9 cellular contexts compared by ENCODE assay signal in the genomic region with DNA sequence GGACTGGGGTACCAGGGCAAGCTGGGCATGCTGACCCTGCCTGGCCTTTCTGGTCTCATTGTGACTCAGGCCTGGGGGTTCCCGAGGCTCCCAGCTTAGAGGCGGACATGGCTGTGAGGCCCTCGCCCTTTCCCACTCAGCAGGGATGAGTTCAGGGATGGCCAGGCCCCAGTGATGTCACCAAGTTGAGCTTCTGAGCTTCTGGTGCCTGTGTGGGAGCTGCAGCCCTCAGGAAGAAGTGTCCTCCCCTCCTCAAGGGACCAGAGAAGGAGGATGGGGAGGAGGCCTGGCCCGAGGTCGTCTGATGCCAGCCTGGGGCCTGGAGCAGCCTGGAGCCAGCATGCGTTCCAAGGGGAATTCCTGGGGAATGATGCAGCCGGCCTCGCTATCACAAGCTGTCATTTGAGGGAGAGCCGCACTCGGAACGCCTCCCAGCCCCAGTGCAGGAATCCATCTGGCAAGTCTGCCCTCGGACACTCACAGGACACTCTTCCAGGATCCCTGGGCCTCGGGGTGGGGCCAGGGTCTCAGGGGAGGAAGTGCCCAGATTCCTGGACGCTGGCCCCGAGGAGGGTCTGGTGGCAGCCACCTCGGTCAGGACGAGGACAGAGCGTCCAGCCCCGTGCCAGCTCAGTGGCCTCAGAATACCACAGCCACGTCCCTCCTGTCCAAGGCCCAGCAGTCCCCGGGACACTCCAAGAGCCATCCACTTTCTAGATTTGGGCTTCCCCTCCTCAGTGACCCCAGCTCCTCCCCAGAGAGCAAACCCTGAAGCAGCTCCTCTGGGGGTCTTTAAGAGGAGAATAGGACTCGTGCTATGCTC.
A peak's percentile ranks its signal among the peaks of the same experiment; 100 is the strongest.
DNase-seq lines count a peak whose midpoint lies in the region; ATAC-seq and TF ChIP-seq lines count a peak whose summit lies in the region.
"Had no signal": no experiment of that assay in that cellular context is flagged by ENCODE, and none has a peak within 500 bp of the region (broad histone marks: within the 10 kb centered on the region; RNA-seq: fewer than 3 reads in every experiment).

No MANE protein-coding gene starts in this region.

- H3K4me3 Mint-ChIP-seq in activated T-helper 17 cell treated with anti-CD3 and anti-CD28 coated beads, Interleukin-2, amount 50 U/mL, for 72 hours = no peak overlapping the region
- H3K4me3 Mint-ChIP-seq: CD4-positive, alpha-beta T cell had no signal

- no peaks in the 10 kb centered on the region for H3K9me3 Mint-ChIP-seq in activated T-helper 17 cell treated with anti-CD3 and anti-CD28 coated beads, Interleukin-2, amount 50 U/mL, for 72 hours
- H3K9me3 Mint-ChIP-seq: CD4-positive, alpha-beta T cell had no signal

- TF ChIP-seq CTCF in AG09309 (IDR thresholded peaks at IDR 0.05; ENCODE audit: control insufficient read depth, insufficient read depth, low read depth, low read length, missing control alignments) (no peak), omental fat pad (IDR thresholded peaks at IDR 0.05) (no peak)

- DNase-seq in AG09309 (ENCODE audit: low read depth) (peak; percentile 76), RKO (ENCODE audit: low spot score) (peak; percentile 25), fibroblast of the conjunctiva (ENCODE audit: low read depth) (peak; percentile 43), omental fat pad (ENCODE audit: low spot score) (peak; percentile 38), SIG-M5 (lab: John Stamatoyannopoulos, UW) (no peak), HEK293T (ENCODE audit: extremely low spot score) (no peak)
- DNase-seq: CD4-positive, alpha-beta T cell had no signal

- H3K27ac Mint-ChIP-seq in activated T-helper 17 cell treated with anti-CD3 and anti-CD28 coated beads, Interleukin-2, amount 50 U/mL, for 72 hours = no peak overlapping the region
- H3K27ac Mint-ChIP-seq: CD4-positive, alpha-beta T cell had no signal

- CTCF ChIA-PET in HEK293T (lab: Yijun Ruan, JAX) = no interaction called here

- POLR2A ChIA-PET in HEK293T (lab: Yijun Ruan, JAX) = interaction anchor here (0.6 kb wide), 1 partner anchor 13 kb away, joined by 3 read pairs; no protein-coding TSS in a partner anchor

- H3K4me3 ChIP-seq in AG09309 (ENCODE audit: control insufficient read depth, low read depth, low read length) = no peak overlapping the region

- ATAC-seq in omental fat pad (ENCODE audit: low FRiP score) (peak; percentile 77), GM18517 (IDR thresholded peaks at IDR 0.05; ENCODE audit: unreplicated experiment) (no peak)
- no peak for ATAC-seq in activated T-helper 17 cell treated with anti-CD3 and anti-CD28 coated beads, Interleukin-2, amount 50 U/mL, for 72 hours (replicated peaks)

- no peaks in the 10 kb centered on the region for H3K4me1 Mint-ChIP-seq in activated T-helper 17 cell treated with anti-CD3 and anti-CD28 coated beads, Interleukin-2, amount 50 U/mL, for 72 hours

- H3K27me3 Mint-ChIP-seq in activated T-helper 17 cell treated with anti-CD3 and anti-CD28 coated beads, Interleukin-2, amount 50 U/mL, for 72 hours = no peaks in the 10 kb centered on the region
- H3K27me3 Mint-ChIP-seq: CD4-positive, alpha-beta T cell had no signal

- H3K36me3 Mint-ChIP-seq in activated T-helper 17 cell treated with anti-CD3 and anti-CD28 coated beads, Interleukin-2, amount 50 U/mL, for 72 hours (ENCODE audit: low read depth) = no peaks in the 10 kb centered on the region

TF ChIP-seq in HEK293T, 16 proteins besides CTCF, POLR2A, EP300 and RAD21:
- TF ChIP-seq L3MBTL2 (conservative IDR thresholded peaks at IDR 0.05) = no peak
- no peak for TF ChIP-seq FOXM1 (IDR thresholded peaks at IDR 0.05; ENCODE audit: borderline replicate concordance)
- no peak for TF ChIP-seq CTBP1 (IDR thresholded peaks at IDR 0.05; ENCODE audit: borderline replicate concordance)
- TF ChIP-seq FOXA1 (IDR thresholded peaks at IDR 0.05) = no peak
- TF ChIP-seq, protein P1, sequence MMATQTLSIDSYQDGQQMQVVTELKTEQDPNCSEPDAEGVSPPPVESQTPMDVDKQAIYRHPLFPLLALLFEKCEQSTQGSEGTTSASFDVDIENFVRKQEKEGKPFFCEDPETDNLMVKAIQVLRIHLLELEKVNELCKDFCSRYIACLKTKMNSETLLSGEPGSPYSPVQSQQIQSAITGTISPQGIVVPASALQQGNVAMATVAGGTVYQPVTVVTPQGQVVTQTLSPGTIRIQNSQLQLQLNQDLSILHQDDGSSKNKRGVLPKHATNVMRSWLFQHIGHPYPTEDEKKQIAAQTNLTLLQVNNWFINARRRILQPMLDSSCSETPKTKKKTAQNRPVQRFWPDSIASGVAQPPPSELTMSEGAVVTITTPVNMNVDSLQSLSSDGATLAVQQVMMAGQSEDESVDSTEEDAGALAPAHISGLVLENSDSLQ (IDR thresholded peaks at IDR 0.05) = no peak

Comparison
In these comparisons a context has a peak if more than half of its experiments do, and no peak if none do; other contexts are left out.
1. DNase-seq: peak in AG09309 (single experiment), RKO (single experiment), fibroblast of the conjunctiva (single experiment) and omental fat pad (single experiment); none in SIG-M5 (single experiment) and HEK293T (single experiment).